Comparison of ENCODE assay signal across 8 cellular contexts in genomic region chr15:85607842-85608241, GRCh38.
DNase-seq lines count a peak whose midpoint lies in the region; ATAC-seq and TF ChIP-seq lines count a peak whose summit lies in the region.

No MANE protein-coding gene starts in this region.

- H3K9me3 ChIP-seq in ascending aorta = no peaks in the 10 kb centered on the region
- no peaks in the 10 kb centered on the region for H3K9me3 ChIP-seq in Peyer's patch

- H3K27ac ChIP-seq in ascending aorta (peak overlapping the region; percentile 69 to 82), Peyer's patch (no peak overlapping the region)

- TF ChIP-seq CTCF in ascending aorta (IDR thresholded peaks at IDR 0.05) (no peak), Peyer's patch (IDR thresholded peaks at IDR 0.05) (no peak)

- H3K27me3 ChIP-seq in ascending aorta (no peaks in the 10 kb centered on the region), Peyer's patch (no peaks in the 10 kb centered on the region)

- TF ChIP-seq EP300 in Ishikawa (IDR thresholded peaks at IDR 0.05; ENCODE audit: borderline replicate concordance) = no peak; the same call in 1 of the 2 replicates

- TF ChIP-seq POLR2A in Peyer's patch (IDR thresholded peaks at IDR 0.05) = no peak

- peaks cover 8 to 22% of the 10 kb centered on the region in 2 donors for H3K4me1 ChIP-seq in ascending aorta
- H3K4me1 ChIP-seq in Peyer's patch = no peaks in the 10 kb centered on the region

- DNase-seq in ascending aorta (ENCODE audit: low spot score in 2 of 2) = peak in 1 of 2 donors; percentile 83
- peak; percentile 86 for DNase-seq in iris pigment epithelial cell (ENCODE audit: low read depth)
- peak; percentile 65 for DNase-seq in superior temporal gyrus (ENCODE audit: extremely low spot score)
- DNase-seq in head of caudate nucleus = no peak
- no peak for DNase-seq in Peyer's patch
- no peak for DNase-seq in NAMALWA (ENCODE audit: low spot score)

- H3K36me3 ChIP-seq in ascending aorta (no peaks in the 10 kb centered on the region), Peyer's patch (peaks cover 0 to 33% (median 0%) of the 10 kb centered on the region in 3 donors)

- TF ChIP-seq RAD21 in Ishikawa (IDR thresholded peaks at IDR 0.05; ENCODE audit: low read depth) = no peak

- intact Hi-C loops in ascending aorta (cut with DNase I) (loop anchor here (2.0 kb wide), 1 partner anchor 15 kb away; no protein-coding TSS in a partner anchor), head of caudate nucleus (cut with DNase I) (no loop called here)

- H3K4me3 ChIP-seq in ascending aorta (peak overlapping the region in 1 of 2 donors; percentile 37), Peyer's patch (no peak overlapping the region)

- ATAC-seq in GM19397 (IDR thresholded peaks at IDR 0.05; ENCODE audit: unreplicated experiment) = no peak

TF ChIP-seq in Ishikawa, 13 proteins besides CTCF, POLR2A, EP300 and RAD21:
- TF ChIP-seq CEBPB (IDR thresholded peaks at IDR 0.05) (no peak), NFIC (IDR thresholded peaks at IDR 0.05) (peak; percentile 50)

Comparison
In these comparisons a context has a peak if more than half of its experiments do, and no peak if none do; other contexts are left out.
1. DNase-seq: peak in iris pigment epithelial cell (single experiment) and superior temporal gyrus (single experiment); none in head of caudate nucleus (0 of 42), Peyer's patch (0 of 3) and NAMALWA (single experiment).
2. H3K27ac ChIP-seq: peak in ascending aorta (2 of 2); none in Peyer's patch (0 of 4).